ENCODE assay signal across 2 cellular contexts in genomic region chr7:97022451-97023306, GRCh38.
TF ChIP-seq lines count a peak whose summit lies in the region.

No MANE protein-coding gene starts in this region.

TF ChIP-seq in WTC11, 78 proteins besides CTCF, POLR2A, EP300 and RAD21 (continued from another document):
- TF ChIP-seq, protein P1, sequence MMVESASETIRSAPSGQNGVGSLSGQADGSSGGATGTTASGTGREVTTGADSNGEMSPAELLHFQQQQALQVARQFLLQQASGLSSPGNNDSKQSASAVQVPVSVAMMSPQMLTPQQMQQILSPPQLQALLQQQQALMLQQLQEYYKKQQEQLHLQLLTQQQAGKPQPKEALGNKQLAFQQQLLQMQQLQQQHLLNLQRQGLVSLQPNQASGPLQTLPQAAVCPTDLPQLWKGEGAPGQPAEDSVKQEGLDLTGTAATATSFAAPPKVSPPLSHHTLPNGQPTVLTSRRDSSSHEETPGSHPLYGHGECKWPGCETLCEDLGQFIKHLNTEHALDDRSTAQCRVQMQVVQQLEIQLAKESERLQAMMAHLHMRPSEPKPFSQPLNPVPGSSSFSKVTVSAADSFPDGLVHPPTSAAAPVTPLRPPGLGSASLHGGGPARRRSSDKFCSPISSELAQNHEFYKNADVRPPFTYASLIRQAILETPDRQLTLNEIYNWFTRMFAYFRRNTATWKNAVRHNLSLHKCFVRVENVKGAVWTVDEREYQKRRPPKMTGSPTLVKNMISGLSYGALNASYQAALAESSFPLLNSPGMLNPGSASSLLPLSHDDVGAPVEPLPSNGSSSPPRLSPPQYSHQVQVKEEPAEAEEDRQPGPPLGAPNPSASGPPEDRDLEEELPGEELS (CRISPR knock-in tag; IDR thresholded peaks at IDR 0.05): no peak

TF ChIP-seq in HEK293T, 16 proteins besides CTCF, POLR2A, EP300 and RAD21 (continued from another document):
- TF ChIP-seq SUZ12 (IDR thresholded peaks at IDR 0.05): no peak
- TF ChIP-seq FOXK2 (IDR thresholded peaks at IDR 0.05): no peak
- TF ChIP-seq LEF1 (IDR thresholded peaks at IDR 0.05; ENCODE audit: borderline replicate concordance): no peak
- TF ChIP-seq TARDBP (IDR thresholded peaks at IDR 0.05): no peak
